Comparison of ENCODE assay signal across 8 cellular contexts in genomic region chr2:131413148-131413747, GRCh38. TPM values are rescaled to one million over a fixed set of nuclear protein-coding genes. Genes with fewer than 3 reads are reported as not detected.
DNase-seq lines count a peak whose midpoint lies in the region; ATAC-seq and TF ChIP-seq lines count a peak whose summit lies in the region.

No MANE protein-coding gene starts in this region.

- H3K36me3 ChIP-seq in osteoblast (ENCODE audit: insufficient read depth, low read length) = no peaks in the 10 kb centered on the region

- H3K4me3 ChIP-seq in NB4 (ENCODE audit: low read depth, low read length) (no peak overlapping the region), osteoblast (ENCODE audit: insufficient read depth, low read length) (no peak overlapping the region)

- H3K27ac ChIP-seq in 22Rv1 (no peak overlapping the region), osteoblast (ENCODE audit: low read depth, low read length) (no peak overlapping the region)

- H2AFZ ChIP-seq in osteoblast (ENCODE audit: low read length) = no peak overlapping the region

- no peak overlapping the region for H3K4me3 Mint-ChIP-seq in T-cell

- no peaks in the 10 kb centered on the region for H4K20me1 ChIP-seq in osteoblast (ENCODE audit: insufficient read depth, low read length)

- H3K4me1 Mint-ChIP-seq in T-cell = peaks cover 0 to 1% (median 0%) of the 10 kb centered on the region in 3 donors

- ATAC-seq in T-cell (replicated peaks in 1 of 4) = peak in 3 of 4 experiments; percentile 40 to 50 (median 48)

- H3K27me3 ChIP-seq in osteoblast (ENCODE audit: insufficient read depth, low read length) = peaks cover 6% of the 10 kb centered on the region

- H3K4me1 ChIP-seq in osteoblast (ENCODE audit: insufficient read depth, low read length) = no peaks in the 10 kb centered on the region

- H3K4me2 ChIP-seq in osteoblast (ENCODE audit: insufficient read depth, low read length) = no peak overlapping the region

- POLR2A ChIA-PET in T-cell (lab: Charles Lee) = no interaction called here

- TF ChIP-seq CTCF in 22Rv1 (IDR thresholded peaks at IDR 0.05) (peak; percentile 74), NB4 (IDR thresholded peaks at IDR 0.05; ENCODE audit: low read depth, low read length) (peak; percentile 59), osteoblast (IDR thresholded peaks at IDR 0.05; ENCODE audit: extremely low read depth, low read depth, low read length) (peak; percentile 80)

- no peak for TF ChIP-seq POLR2A in NB4 (IDR thresholded peaks at IDR 0.05; ENCODE audit: extremely low read depth, insufficient read length)

- H3K79me2 ChIP-seq in osteoblast (ENCODE audit: insufficient read depth, low read length) = no peaks in the 10 kb centered on the region

- no peaks in the 10 kb centered on the region for H3K9me3 Mint-ChIP-seq in T-cell

- H3K27me3 Mint-ChIP-seq in T-cell = peaks cover 37 to 46% of the 10 kb centered on the region in 2 donors

- no peaks in the 10 kb centered on the region for H3K9me3 ChIP-seq in osteoblast (ENCODE audit: low read depth, low read length)

- peak; percentile 62 for DNase-seq in ELR (ENCODE audit: low read depth)
- DNase-seq in HCEC 1CT = peak; percentile 50
- peak; percentile 71 for DNase-seq in NB4 (ENCODE audit: low read depth)
- peak in 5 of 34 experiments; percentile 3 to 28 (median 13) for DNase-seq in T-cell
- DNase-seq in fibroblast of peridontal ligament (ENCODE audit: extremely low read depth) = peak; percentile 78
- no peak for DNase-seq in osteoblast (ENCODE audit: insufficient read length, low spot score, missing footprints)
- DNase-seq in activated effector memory CD4-positive, alpha-beta T cell treated with anti-CD3 and anti-CD28 coated beads, Interleukin-2, amount 50 U/mL, for 16 hours = no peak

- H3K27ac Mint-ChIP-seq in T-cell = no peak overlapping the region

- no peaks in the 10 kb centered on the region for H3K36me3 Mint-ChIP-seq in T-cell

- CTCF ChIA-PET in T-cell (lab: Charles Lee) = interaction anchor here (0.9 to 1.3 kb wide), 4 partner anchors 259 to 389 kb away, joined by 3 to 8 read pairs (median 4); no protein-coding TSS in a partner anchor

RNA-seq across cellular contexts. Expression of gene RAB6D, which starts 49.3 kb away (rescaled TPM):
- not detected for total RNA-seq in T-cell
- under 0.01 TPM in 1 of 2 replicates, not detected in the other for total RNA-seq in osteoblast

Comparison
In these comparisons a context has a peak if more than half of its experiments do, and no peak if none do; other contexts are left out.
1. DNase-seq: peak in ELR (single experiment), HCEC 1CT (single experiment), NB4 (single experiment) and fibroblast of peridontal ligament (single experiment); none in osteoblast (single experiment) and activated effector memory CD4-positive, alpha-beta T cell treated with anti-CD3 and anti-CD28 coated beads, Interleukin-2, amount 50 U/mL, for 16 hours (single experiment).
2. Peak in every context shown above with its lines, with median percentiles within 50 percentile points of each other: CTCF ChIP-seq.